ENCODE assay signal across 1 cellular context in genomic region chr15:51866751-51867150, GRCh38.
TF ChIP-seq lines count a peak whose summit lies in the region.

No MANE protein-coding gene starts in this region.

TF ChIP-seq in HCT116, 20 proteins besides CTCF, POLR2A, EP300 and RAD21 (continued from another document):
- no peak for TF ChIP-seq ATF3 (IDR thresholded peaks at IDR 0.05)
- no peak for TF ChIP-seq EGR1 (IDR thresholded peaks at IDR 0.05; ENCODE audit: low read depth)
- TF ChIP-seq MAX (IDR thresholded peaks at IDR 0.05): no peak
- no peak for TF ChIP-seq EZH2phosphoT487 (IDR thresholded peaks at IDR 0.05; ENCODE audit: borderline replicate concordance)
- TF ChIP-seq SP1 (IDR thresholded peaks at IDR 0.05; ENCODE audit: low read depth): no peak
- TF ChIP-seq SRF (IDR thresholded peaks at IDR 0.05; ENCODE audit: low read depth): no peak
- TF ChIP-seq CEBPB (IDR thresholded peaks at IDR 0.05; ENCODE audit: low read depth): no peak
- no peak for TF ChIP-seq POLR2AphosphoS5 (IDR thresholded peaks at IDR 0.05; ENCODE audit: low read depth, low read length)
- TF ChIP-seq FOSL1 (IDR thresholded peaks at IDR 0.05; ENCODE audit: low read depth): no peak
- no peak for TF ChIP-seq ZNF274 (IDR thresholded peaks at IDR 0.05; ENCODE audit: low read depth, low read length)
- TF ChIP-seq TCF7L2 (IDR thresholded peaks at IDR 0.05; ENCODE audit: borderline replicate concordance, extremely low read depth, insufficient read depth, insufficient read length): no peak
- no peak for TF ChIP-seq YY1 (IDR thresholded peaks at IDR 0.05; ENCODE audit: extremely low read depth, insufficient replicate concordance, low read depth, low read length)
- no peak for TF ChIP-seq ZBTB33 (IDR thresholded peaks at IDR 0.05; ENCODE audit: extremely low read depth, insufficient replicate concordance, low read length)
- TF ChIP-seq REST (IDR thresholded peaks at IDR 0.05; ENCODE audit: low read depth): no peak
- no peak for TF ChIP-seq JUND (IDR thresholded peaks at IDR 0.05)
- TF ChIP-seq SIN3A (IDR thresholded peaks at IDR 0.05; ENCODE audit: low read depth): no peak
- no peak for TF ChIP-seq ELF1 (IDR thresholded peaks at IDR 0.05; ENCODE audit: borderline replicate concordance, low read depth)
- no peak for TF ChIP-seq CBX3 (IDR thresholded peaks at IDR 0.05; ENCODE audit: low read depth)
- TF ChIP-seq ZFX (IDR thresholded peaks at IDR 0.05): no peak
